1 cellular context compared by ENCODE assay signal in the genomic region with DNA sequence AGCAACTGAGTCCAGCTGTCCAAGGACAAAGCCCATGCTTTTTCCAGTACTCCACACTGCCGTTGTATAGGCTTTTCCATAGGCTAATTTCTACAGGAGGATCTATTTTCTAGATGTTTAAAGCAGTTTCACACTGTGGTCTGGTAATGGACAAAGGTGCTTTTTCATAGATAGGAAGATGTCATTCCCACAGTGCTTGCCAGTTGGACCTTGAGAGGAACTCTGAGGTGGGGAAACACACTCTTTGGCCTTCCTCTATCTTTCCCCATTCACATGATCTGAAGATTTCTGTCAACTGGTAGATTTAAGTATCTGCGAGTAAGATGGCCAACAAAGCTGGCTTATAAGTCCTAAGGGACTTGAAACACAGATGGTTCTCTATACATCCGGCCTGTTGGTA.
A peak's percentile ranks its signal among the peaks of the same experiment; 100 is the strongest.
TF ChIP-seq lines count a peak whose summit lies in the region.

No MANE protein-coding gene starts in this region.

TF ChIP-seq in HepG2, 621 proteins besides CTCF, POLR2A, EP300 and RAD21 (continued from another document):
- TF ChIP-seq ZSCAN5A (CRISPR knock-in tag; IDR thresholded peaks at IDR 0.05; ENCODE audit: borderline replicate concordance) (0 out of 2 replicates have a peak, but pooled peaks have one; percentile 41), ZNF432 (CRISPR knock-in tag; IDR thresholded peaks at IDR 0.05; ENCODE audit: borderline replicate concordance) (no peak), MED8 (CRISPR knock-in tag; IDR thresholded peaks at IDR 0.05; ENCODE audit: insufficient replicate concordance) (no peak), DZIP1 (CRISPR knock-in tag; IDR thresholded peaks at IDR 0.05) (no peak)
- TF ChIP-seq, protein P1, sequence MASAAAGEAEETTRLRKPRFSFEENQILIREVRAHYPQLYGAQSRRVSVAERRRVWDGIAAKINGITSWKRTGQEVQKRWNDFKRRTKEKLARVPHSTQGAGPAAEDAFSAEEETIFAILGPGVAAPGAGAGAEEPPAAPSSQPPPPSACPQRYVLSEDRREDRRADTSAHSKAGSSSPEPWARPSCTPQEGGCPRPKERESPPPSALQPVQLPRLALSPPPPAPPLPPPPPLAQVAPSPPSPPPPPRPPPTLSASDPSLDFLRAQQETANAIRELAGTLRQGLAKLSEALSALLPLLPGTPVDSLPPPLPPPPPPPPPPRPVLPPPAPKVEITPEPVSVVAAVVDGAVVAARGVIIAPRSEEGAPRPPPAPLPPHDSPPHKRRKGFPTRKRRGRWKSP (CRISPR knock-in tag; IDR thresholded peaks at IDR 0.05) = no peak
